7 cellular contexts compared by ENCODE assay signal in genomic region chr14:98867726-98868125, GRCh38.
"Had no signal": no experiment of that assay in that cellular context is flagged by ENCODE, and none has a peak within 500 bp of the region (broad histone marks: within the 10 kb centered on the region; RNA-seq: fewer than 3 reads in every experiment).

No MANE protein-coding gene starts in this region.

- H3K4me2 ChIP-seq: GM23338 had no signal

- FAIRE-seq: H1, H54, HTR-8/SVneo had no signal

- H3K4me3 ChIP-seq: GM23338 had no signal

- DNase-seq: H9, HCEC 1CT, KBM-7 had no signal

- H2AFZ ChIP-seq: GM23338 had no signal

- ATAC-seq: GM23338 had no signal
